ENCODE assay signal across 8 cellular contexts in genomic region chr12:62466596-62467411, GRCh38.
A peak's percentile ranks its signal among the peaks of the same experiment; 100 is the strongest.
DNase-seq lines count a peak whose midpoint lies in the region; ATAC-seq and TF ChIP-seq lines count a peak whose summit lies in the region.

MON2 (plus strand) TSS chr12:62466826; CDS start chr12:62467208, 382 bp downstream.

- no peak for TF ChIP-seq CTCF in LNCaP clone FGC (IDR thresholded peaks at IDR 0.05; ENCODE audit: control insufficient read depth, extremely low read depth, insufficient read depth)
- TF ChIP-seq CTCF in nephron (IDR thresholded peaks at IDR 0.05; ENCODE audit: unreplicated experiment in 3 of 3) = no peak

- peak within 1 kb of the TSS; percentile 92 to 96 (median 92) for H3K27ac Mint-ChIP-seq in nephron

- H3K4me1 Mint-ChIP-seq in nephron = peaks cover 18% of the 10 kb centered on the region

- H3K4me3 Mint-ChIP-seq in nephron = peak within 1 kb of the TSS; percentile 86 to 99 (median 99)

- peak; percentile 88 for DNase-seq in EH (ENCODE audit: low read depth)
- peak; percentile 9 for DNase-seq in GOT3 (lab: John Stamatoyannopoulos, UW)
- DNase-seq in LNCaP clone FGC (ENCODE audit: low read depth) = peak; percentile 34
- DNase-seq in activated T-helper 9 cell treated with anti-CD3 and anti-CD28 coated beads, Interleukin-2, amount 50 U/mL, for 16 hours (ENCODE audit: low read depth) = peak; percentile 81
- peak; percentile 73 for DNase-seq in fibroblast of peridontal ligament (ENCODE audit: extremely low read depth)
- peak; percentile 91 for DNase-seq in stimulated activated naive CD8-positive, alpha-beta T cell treated with anti-CD3 and anti-CD28 coated beads, Interleukin-15, Interleukin-2, amounts not matched to agents 100 U/mL and 50 U/mL, for 24 hours

- TF ChIP-seq POLR2A in Raji (IDR thresholded peaks at IDR 0.05; ENCODE audit: insufficient read depth, low read depth, low read length) = peak; percentile 89

- peaks cover 4% of the 10 kb centered on the region for H3K27me3 Mint-ChIP-seq in nephron (ENCODE audit: low read depth)

- H3K36me3 Mint-ChIP-seq in nephron (ENCODE audit: low read depth) = no peaks in the 10 kb centered on the region

- H3K9me3 Mint-ChIP-seq in nephron = peaks cover 13% of the 10 kb centered on the region

- H3K4me3 ChIP-seq in LNCaP clone FGC (ENCODE audit: low read depth, low read length) = peak within 1 kb of the TSS; percentile 86

- peak; percentile 99 for ATAC-seq in stimulated activated naive CD8-positive, alpha-beta T cell treated with anti-CD3 and anti-CD28 coated beads, Interleukin-15, Interleukin-2, amounts not matched to agents 100 U/mL and 50 U/mL, for 24 hours

Comparison
In these comparisons a context has a peak if more than half of its experiments do, and no peak if none do; other contexts are left out.
1. Peak in every context shown above with its lines: DNase-seq, ATAC-seq and H3K4me3 ChIP-seq.
2. DNase-seq: peak in every context shown above with its lines; median percentile 91 in stimulated activated naive CD8-positive, alpha-beta T cell treated with anti-CD3 and anti-CD28 coated beads, Interleukin-15, Interleukin-2, amounts not matched to agents 100 U/mL and 50 U/mL, for 24 hours; 88 in EH; 81 in activated T-helper 9 cell treated with anti-CD3 and anti-CD28 coated beads, Interleukin-2, amount 50 U/mL, for 16 hours; 73 in fibroblast of peridontal ligament; 34 in LNCaP clone FGC; 9 in GOT3.